In the genomic region with DNA sequence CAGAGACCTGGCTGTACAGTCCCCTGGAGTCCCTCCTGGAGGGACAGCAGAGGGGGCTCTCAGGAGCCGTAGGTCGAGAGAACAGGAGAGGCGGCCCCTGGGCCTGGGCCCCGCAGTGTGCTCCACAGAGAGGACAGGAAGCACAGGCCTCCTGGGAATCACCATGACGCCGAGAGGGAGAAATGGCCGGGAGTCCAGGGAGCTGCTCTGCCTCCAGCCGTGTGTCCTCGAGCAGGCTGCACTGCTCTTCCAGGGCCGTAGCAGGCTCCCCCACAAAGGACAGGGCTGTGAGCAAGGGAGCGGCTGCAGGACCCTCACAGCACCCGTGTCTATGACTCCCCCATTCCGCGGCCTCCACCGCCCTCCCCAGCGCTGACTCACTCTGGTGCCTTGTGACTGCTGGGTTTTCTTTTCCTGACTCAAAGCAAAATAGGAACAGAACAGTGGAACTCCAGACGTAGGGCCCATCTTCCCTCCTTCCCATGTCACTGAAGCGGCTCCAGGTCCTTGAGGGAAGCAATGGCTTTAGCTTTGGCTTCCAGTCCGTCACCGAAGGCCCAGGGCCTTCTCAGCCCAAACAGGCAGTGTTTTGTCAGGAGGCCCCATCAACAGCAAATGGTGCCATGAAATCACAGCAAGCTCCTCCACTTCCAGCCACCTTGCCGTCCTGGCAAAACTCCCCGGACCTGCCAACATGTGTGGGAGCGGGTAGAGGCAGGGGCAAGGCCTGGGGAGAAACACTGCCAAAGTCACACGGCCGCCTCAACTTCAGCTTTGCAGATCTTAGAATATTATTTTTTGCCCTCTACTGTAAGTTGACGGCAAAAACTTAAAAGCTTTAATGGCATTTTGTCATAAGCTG, we compare ENCODE assay signal across 1 cellular context.
TF ChIP-seq lines count a peak whose summit lies in the region.

No MANE protein-coding gene starts in this region.

TF ChIP-seq in K562, 482 proteins besides CTCF, POLR2A, EP300 and RAD21:
- TF ChIP-seq ZBTB7A (IDR thresholded peaks at IDR 0.05; ENCODE audit: borderline replicate concordance, control insufficient read depth, low read depth, low read length) (peak; percentile 24; the same call in 1 of the 2 replicates), ARID1B (IDR thresholded peaks at IDR 0.05) (peak; percentile 27; the same call in 1 of the 2 replicates), FOSL1 (tag; conservative IDR thresholded peaks at IDR 0.05) (peak; percentile 83), C11orf30 (IDR thresholded peaks at IDR 0.05; ENCODE audit: low read depth) (peak; percentile 32; the same call in 1 of the 2 replicates), NFE2 (IDR thresholded peaks at IDR 0.05; ENCODE audit: low read depth) (peak; percentile 47; the same call in 1 of the 2 replicates), SRSF3 (IDR thresholded peaks at IDR 0.05; ENCODE audit: insufficient read depth, low read length) (0 out of 2 replicates have a peak, but pooled peaks have one; percentile 27), ZNF316 (IDR thresholded peaks at IDR 0.05) (0 out of 2 replicates have a peak, but pooled peaks have one; percentile 15), JUND (IDR thresholded peaks at IDR 0.05; ENCODE audit: borderline replicate concordance, low read depth, low read length) (peak; percentile 70; the same call in 1 of the 2 replicates), JUND (tag; IDR thresholded peaks at IDR 0.05; ENCODE audit: borderline replicate concordance, low read depth, low read length) (no peak; the same call in 2 of the 3 replicates), XRCC5 (IDR thresholded peaks at IDR 0.05; ENCODE audit: low read depth, low read length) (no peak), SREBF2 (CRISPR knock-in tag; IDR thresholded peaks at IDR 0.05) (no peak)
- TF ChIP-seq, protein P1, sequence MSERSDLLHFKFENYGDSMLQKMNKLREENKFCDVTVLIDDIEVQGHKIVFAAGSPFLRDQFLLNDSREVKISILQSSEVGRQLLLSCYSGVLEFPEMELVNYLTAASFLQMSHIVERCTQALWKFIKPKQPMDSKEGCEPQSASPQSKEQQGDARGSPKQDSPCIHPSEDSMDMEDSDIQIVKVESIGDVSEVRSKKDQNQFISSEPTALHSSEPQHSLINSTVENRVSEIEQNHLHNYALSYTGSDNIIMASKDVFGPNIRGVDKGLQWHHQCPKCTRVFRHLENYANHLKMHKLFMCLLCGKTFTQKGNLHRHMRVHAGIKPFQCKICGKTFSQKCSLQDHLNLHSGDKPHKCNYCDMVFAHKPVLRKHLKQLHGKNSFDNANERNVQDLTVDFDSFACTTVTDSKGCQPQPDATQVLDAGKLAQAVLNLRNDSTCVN (CRISPR knock-in tag; IDR thresholded peaks at IDR 0.05) = no peak
- TF ChIP-seq, protein P2, sequence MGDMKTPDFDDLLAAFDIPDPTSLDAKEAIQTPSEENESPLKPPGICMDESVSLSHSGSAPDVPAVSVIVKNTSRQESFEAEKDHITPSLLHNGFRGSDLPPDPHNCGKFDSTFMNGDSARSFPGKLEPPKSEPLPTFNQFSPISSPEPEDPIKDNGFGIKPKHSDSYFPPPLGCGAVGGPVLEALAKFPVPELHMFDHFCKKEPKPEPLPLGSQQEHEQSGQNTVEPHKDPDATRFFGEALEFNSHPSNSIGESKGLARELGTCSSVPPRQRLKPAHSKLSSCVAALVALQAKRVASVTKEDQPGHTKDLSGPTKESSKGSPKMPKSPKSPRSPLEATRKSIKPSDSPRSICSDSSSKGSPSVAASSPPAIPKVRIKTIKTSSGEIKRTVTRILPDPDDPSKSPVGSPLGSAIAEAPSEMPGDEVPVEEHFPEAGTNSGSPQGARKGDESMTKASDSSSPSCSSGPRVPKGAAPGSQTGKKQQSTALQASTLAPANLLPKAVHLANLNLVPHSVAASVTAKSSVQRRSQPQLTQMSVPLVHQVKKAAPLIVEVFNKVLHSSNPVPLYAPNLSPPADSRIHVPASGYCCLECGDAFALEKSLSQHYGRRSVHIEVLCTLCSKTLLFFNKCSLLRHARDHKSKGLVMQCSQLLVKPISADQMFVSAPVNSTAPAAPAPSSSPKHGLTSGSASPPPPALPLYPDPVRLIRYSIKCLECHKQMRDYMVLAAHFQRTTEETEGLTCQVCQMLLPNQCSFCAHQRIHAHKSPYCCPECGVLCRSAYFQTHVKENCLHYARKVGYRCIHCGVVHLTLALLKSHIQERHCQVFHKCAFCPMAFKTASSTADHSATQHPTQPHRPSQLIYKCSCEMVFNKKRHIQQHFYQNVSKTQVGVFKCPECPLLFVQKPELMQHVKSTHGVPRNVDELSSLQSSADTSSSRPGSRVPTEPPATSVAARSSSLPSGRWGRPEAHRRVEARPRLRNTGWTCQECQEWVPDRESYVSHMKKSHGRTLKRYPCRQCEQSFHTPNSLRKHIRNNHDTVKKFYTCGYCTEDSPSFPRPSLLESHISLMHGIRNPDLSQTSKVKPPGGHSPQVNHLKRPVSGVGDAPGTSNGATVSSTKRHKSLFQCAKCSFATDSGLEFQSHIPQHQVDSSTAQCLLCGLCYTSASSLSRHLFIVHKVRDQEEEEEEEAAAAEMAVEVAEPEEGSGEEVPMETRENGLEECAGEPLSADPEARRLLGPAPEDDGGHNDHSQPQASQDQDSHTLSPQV (IDR thresholded peaks at IDR 0.05) = peak; percentile 20; the same call in 1 of the 2 replicates
- TF ChIP-seq, protein P3, sequence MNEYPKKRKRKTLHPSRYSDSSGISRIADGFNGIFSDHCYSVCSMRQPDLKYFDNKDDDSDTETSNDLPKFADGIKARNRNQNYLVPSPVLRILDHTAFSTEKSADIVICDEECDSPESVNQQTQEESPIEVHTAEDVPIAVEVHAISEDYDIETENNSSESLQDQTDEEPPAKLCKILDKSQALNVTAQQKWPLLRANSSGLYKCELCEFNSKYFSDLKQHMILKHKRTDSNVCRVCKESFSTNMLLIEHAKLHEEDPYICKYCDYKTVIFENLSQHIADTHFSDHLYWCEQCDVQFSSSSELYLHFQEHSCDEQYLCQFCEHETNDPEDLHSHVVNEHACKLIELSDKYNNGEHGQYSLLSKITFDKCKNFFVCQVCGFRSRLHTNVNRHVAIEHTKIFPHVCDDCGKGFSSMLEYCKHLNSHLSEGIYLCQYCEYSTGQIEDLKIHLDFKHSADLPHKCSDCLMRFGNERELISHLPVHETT (CRISPR knock-in tag; conservative IDR thresholded peaks at IDR 0.05 in 1 of 2, IDR thresholded peaks at IDR 0.05 in 1 of 2) = 0 out of 4 replicates have a peak, but pooled peaks of 1 of the 2 experiments have one; percentile 37
- TF ChIP-seq, protein P4, sequence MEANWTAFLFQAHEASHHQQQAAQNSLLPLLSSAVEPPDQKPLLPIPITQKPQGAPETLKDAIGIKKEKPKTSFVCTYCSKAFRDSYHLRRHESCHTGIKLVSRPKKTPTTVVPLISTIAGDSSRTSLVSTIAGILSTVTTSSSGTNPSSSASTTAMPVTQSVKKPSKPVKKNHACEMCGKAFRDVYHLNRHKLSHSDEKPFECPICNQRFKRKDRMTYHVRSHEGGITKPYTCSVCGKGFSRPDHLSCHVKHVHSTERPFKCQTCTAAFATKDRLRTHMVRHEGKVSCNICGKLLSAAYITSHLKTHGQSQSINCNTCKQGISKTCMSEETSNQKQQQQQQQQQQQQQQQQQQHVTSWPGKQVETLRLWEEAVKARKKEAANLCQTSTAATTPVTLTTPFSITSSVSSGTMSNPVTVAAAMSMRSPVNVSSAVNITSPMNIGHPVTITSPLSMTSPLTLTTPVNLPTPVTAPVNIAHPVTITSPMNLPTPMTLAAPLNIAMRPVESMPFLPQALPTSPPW (CRISPR knock-in tag; IDR thresholded peaks at IDR 0.05) = peak; percentile 30; the same call in 1 of the 2 replicates
- TF ChIP-seq, protein P5, sequence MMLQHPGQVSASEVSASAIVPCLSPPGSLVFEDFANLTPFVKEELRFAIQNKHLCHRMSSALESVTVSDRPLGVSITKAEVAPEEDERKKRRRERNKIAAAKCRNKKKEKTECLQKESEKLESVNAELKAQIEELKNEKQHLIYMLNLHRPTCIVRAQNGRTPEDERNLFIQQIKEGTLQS (IDR thresholded peaks at IDR 0.05) = peak; percentile 71
- TF ChIP-seq, protein P5 (CRISPR knock-in tag; conservative IDR thresholded peaks at IDR 0.05) = no peak
- TF ChIP-seq, protein P6, sequence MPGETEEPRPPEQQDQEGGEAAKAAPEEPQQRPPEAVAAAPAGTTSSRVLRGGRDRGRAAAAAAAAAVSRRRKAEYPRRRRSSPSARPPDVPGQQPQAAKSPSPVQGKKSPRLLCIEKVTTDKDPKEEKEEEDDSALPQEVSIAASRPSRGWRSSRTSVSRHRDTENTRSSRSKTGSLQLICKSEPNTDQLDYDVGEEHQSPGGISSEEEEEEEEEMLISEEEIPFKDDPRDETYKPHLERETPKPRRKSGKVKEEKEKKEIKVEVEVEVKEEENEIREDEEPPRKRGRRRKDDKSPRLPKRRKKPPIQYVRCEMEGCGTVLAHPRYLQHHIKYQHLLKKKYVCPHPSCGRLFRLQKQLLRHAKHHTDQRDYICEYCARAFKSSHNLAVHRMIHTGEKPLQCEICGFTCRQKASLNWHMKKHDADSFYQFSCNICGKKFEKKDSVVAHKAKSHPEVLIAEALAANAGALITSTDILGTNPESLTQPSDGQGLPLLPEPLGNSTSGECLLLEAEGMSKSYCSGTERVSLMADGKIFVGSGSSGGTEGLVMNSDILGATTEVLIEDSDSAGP (CRISPR knock-in tag; IDR thresholded peaks at IDR 0.05) = no peak
- TF ChIP-seq, protein P7, sequence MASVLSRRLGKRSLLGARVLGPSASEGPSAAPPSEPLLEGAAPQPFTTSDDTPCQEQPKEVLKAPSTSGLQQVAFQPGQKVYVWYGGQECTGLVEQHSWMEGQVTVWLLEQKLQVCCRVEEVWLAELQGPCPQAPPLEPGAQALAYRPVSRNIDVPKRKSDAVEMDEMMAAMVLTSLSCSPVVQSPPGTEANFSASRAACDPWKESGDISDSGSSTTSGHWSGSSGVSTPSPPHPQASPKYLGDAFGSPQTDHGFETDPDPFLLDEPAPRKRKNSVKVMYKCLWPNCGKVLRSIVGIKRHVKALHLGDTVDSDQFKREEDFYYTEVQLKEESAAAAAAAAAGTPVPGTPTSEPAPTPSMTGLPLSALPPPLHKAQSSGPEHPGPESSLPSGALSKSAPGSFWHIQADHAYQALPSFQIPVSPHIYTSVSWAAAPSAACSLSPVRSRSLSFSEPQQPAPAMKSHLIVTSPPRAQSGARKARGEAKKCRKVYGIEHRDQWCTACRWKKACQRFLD (CRISPR knock-in tag; IDR thresholded peaks at IDR 0.05) = 0 out of 2 replicates have a peak, but pooled peaks have one; percentile 28
TF ChIP-seq in K562: peak in this region for 13.
